ENCODE assay signal across 16 cellular contexts in the genomic region with DNA sequence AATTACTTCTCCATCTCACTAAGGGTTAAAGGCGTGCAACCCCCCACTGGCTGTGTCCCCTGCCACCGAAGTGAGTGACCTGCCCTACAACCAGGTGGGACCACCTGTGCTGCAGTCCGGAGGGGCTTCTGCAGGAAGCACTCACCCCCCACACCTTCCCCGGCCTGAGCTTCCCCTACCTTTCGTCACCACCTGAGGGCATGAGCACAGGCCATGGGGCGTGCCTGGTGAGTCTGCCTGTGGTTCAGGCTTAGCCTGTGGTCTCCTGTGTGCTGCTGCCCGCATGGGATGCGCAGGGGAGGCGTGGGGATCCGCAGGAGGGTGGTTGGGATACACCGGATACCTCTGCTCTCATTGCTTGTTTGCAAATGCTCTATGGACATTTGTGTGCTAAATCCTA. TPM values are rescaled to one million over a fixed set of nuclear protein-coding genes. Genes with fewer than 3 reads are reported as not detected.
DNase-seq lines count a peak whose midpoint lies in the region; ATAC-seq, FAIRE-seq and TF ChIP-seq lines count a peak whose summit lies in the region.
"Had no signal": no experiment of that assay in that cellular context is flagged by ENCODE, and none has a peak within 500 bp of the region (broad histone marks: within the 10 kb centered on the region; RNA-seq: fewer than 3 reads in every experiment).

No MANE protein-coding gene starts in this region.

- no peak overlapping the region for H3K23ac ChIP-seq in neuronal stem cell (ENCODE audit: low read depth, low read length, poor library complexity)

- H3K18ac ChIP-seq in neuronal stem cell (ENCODE audit: low read length) = peak overlapping the region; percentile 90

- H3K14ac ChIP-seq in neuronal stem cell (ENCODE audit: low read length) = peak overlapping the region; percentile 78

- POLR2A ChIA-PET in OCI-LY7 (lab: Charles Lee) = no interaction called here

- H4K91ac ChIP-seq in neuronal stem cell (ENCODE audit: low read depth, low read length, poor library complexity) = no peak overlapping the region

- DNase-seq in D341Med (ENCODE audit: low spot score) (peak; percentile 44), OCI-LY7 (ENCODE audit: low spot score) (no peak), neuronal stem cell (ENCODE audit: low spot score) (no peak), omental fat pad (ENCODE audit: low spot score) (no peak), GM12891 (ENCODE audit: insufficient read length, low spot score) (no peak), AG08395 (ENCODE audit: low spot score) (no peak)
- no peak for DNase-seq in NK-92 treated with Interleukin-12 subunit alpha and Interleukin-12 subunit beta, amount 100 ng/mL, for 24 hours (lab: John Stamatoyannopoulos, UW)
- DNase-seq: activated B cell treated with CpG ODN at 0.5 μM for 24 hours; CD8-positive, alpha-beta memory T cell; NCI-H1092 treated with DMSO at 0.1 percent for 48 hours; NCI-H69; stimulated activated CD4-positive, alpha-beta T cell treated with anti-CD3 and anti-CD28 coated beads, Interleukin-4, amount 100 ng/mL, for 24 hours; stimulated activated naive CD8-positive, alpha-beta T cell treated with anti-CD3 and anti-CD28 coated beads, Interleukin-15, Interleukin-2, amounts not matched to agents 100 U/mL and 50 U/mL, for 24 hours had no signal

- no peaks in the 10 kb centered on the region for H3K79me2 ChIP-seq in OCI-LY7 (ENCODE audit: insufficient read depth, low read depth, low read length)

- 0 out of 2 replicates have a peak, but pooled peaks have one; percentile 17 for TF ChIP-seq CTCF in OCI-LY7 (conservative IDR thresholded peaks at IDR 0.05; ENCODE audit: low read length)
- TF ChIP-seq CTCF in gastroesophageal sphincter (IDR thresholded peaks at IDR 0.05) = peak in 1 of 4 experiments; percentile 13
- no peak for TF ChIP-seq CTCF in omental fat pad (IDR thresholded peaks at IDR 0.05)

- TF ChIP-seq POLR2A in gastroesophageal sphincter (IDR thresholded peaks at IDR 0.05) = no peak
- TF ChIP-seq POLR2A in GM12891 (IDR thresholded peaks at IDR 0.05; ENCODE audit: low read depth, low read length) = no peak

- H3K27ac ChIP-seq in OCI-LY7 (ENCODE audit: low read depth, low read length, poor library complexity, severe bottlenecking) (no peak overlapping the region), gastroesophageal sphincter (peak overlapping the region in 3 of 4 donors; percentile 79 to 88 (median 80)), neuronal stem cell (replicated peaks; ENCODE audit: low read length) (no peak overlapping the region)

- no peaks in the 10 kb centered on the region for H3K9me3 ChIP-seq in OCI-LY7 (ENCODE audit: low read length)
- H3K9me3 ChIP-seq in gastroesophageal sphincter = no peaks in the 10 kb centered on the region
- no peaks in the 10 kb centered on the region for H3K9me3 ChIP-seq in neuronal stem cell (replicated peaks in 1 of 2; ENCODE audit: control insufficient read depth in 2 of 2, insufficient read depth in 1 of 2, low read depth in 1 of 2, low read length in 2 of 2)
- H3K9me3 ChIP-seq: pancreas had no signal

- no peak overlapping the region for H3K4me2 ChIP-seq in OCI-LY7 (ENCODE audit: low read length)
- no peak overlapping the region for H3K4me2 ChIP-seq in neuronal stem cell (ENCODE audit: insufficient read depth, low read length, poor library complexity, severe bottlenecking)

- H3K9ac ChIP-seq in neuronal stem cell (ENCODE audit: low read depth, low read length, poor library complexity) = peak overlapping the region; percentile 7

- H4K8ac ChIP-seq in neuronal stem cell (ENCODE audit: low read depth, low read length) = no peak overlapping the region

- no peak for ATAC-seq in gastroesophageal sphincter
- ATAC-seq in omental fat pad (ENCODE audit: low FRiP score) = no peak
- ATAC-seq: pancreas; stimulated activated naive CD8-positive, alpha-beta T cell treated with anti-CD3 and anti-CD28 coated beads, Interleukin-15, Interleukin-2, amounts not matched to agents 100 U/mL and 50 U/mL, for 24 hours had no signal

- H3K4ac ChIP-seq in neuronal stem cell (ENCODE audit: low read length) = no peak overlapping the region

- no peaks in the 10 kb centered on the region for H4K20me1 ChIP-seq in OCI-LY7 (ENCODE audit: insufficient read depth, low read length)

- H3K4me3 ChIP-seq in OCI-LY7 (ENCODE audit: low read depth, low read length, poor library complexity, severe bottlenecking) (no peak overlapping the region), gastroesophageal sphincter (peak overlapping the region in 1 of 2 donors; percentile 35), neuronal stem cell (ENCODE audit: low read length in 2 of 2) (no peak overlapping the region)
- H3K4me3 ChIP-seq: pancreas had no signal

- BruUV-seq in OCI-LY7 (replicated peaks; lab: Mats Ljungman, UMichigan) = no TSS peak

- no peaks in the 10 kb centered on the region for H3K4me1 ChIP-seq in OCI-LY7 (ENCODE audit: insufficient read depth, low read length, poor library complexity, severe bottlenecking)
- peaks cover 0 to 59% (median 40%) of the 10 kb centered on the region in 3 donors for H3K4me1 ChIP-seq in gastroesophageal sphincter
- H3K4me1 ChIP-seq in neuronal stem cell (ENCODE audit: control insufficient read depth in 2 of 2, insufficient read depth in 1 of 2, low read depth in 1 of 2, low read length in 2 of 2) = peaks cover 32 to 57% of the 10 kb centered on the region in 2 donors

- no peak overlapping the region for H2BK15ac ChIP-seq in neuronal stem cell (ENCODE audit: low read length)

- H2BK12ac ChIP-seq in neuronal stem cell (ENCODE audit: low read length) = no peak overlapping the region

- H3K36me3 ChIP-seq in OCI-LY7 (ENCODE audit: insufficient read depth, low read length) = peaks cover 58% of the 10 kb centered on the region
- H3K36me3 ChIP-seq in gastroesophageal sphincter = peaks cover 2 to 52% of the 10 kb centered on the region in 2 donors
- peaks cover 23 to 67% of the 10 kb centered on the region in 2 donors for H3K36me3 ChIP-seq in neuronal stem cell (replicated peaks in 1 of 2; ENCODE audit: control insufficient read depth in 2 of 2, insufficient read depth in 2 of 2, low read length in 2 of 2)

- CTCF ChIA-PET in OCI-LY7 (lab: Charles Lee; ENCODE audit: unreplicated experiment) = no interaction called here

- WGBS in gastroesophageal sphincter (ENCODE audit: low coverage in 1 of 2), 2 donors = 60 to 70% methylated on average over 1 to 5 of the region's 11 CpGs
- WGBS in neuronal stem cell (ENCODE audit: extremely low coverage in 2 of 2, insufficient read length in 2 of 2, insufficient replicate concordance in 1 of 2), 2 donors = no CpG with 5 or more reads among the region's 11 CpGs

- no peaks in the 10 kb centered on the region for H3K79me1 ChIP-seq in neuronal stem cell (ENCODE audit: low read depth, low read length)

- H2AK5ac ChIP-seq in neuronal stem cell (ENCODE audit: low read depth, low read length) = no peak overlapping the region

- no peaks in the 10 kb centered on the region for H3K9me2 ChIP-seq in OCI-LY7 (ENCODE audit: insufficient read depth, low read length)

- H2BK5ac ChIP-seq in neuronal stem cell (ENCODE audit: low read length) = no peak overlapping the region

- intact Hi-C loops in OCI-LY7 (cut with micrococcal nuclease; ENCODE audit: unreplicated experiment) = no loop called here

- TF ChIP-seq EP300 in gastroesophageal sphincter (IDR thresholded peaks at IDR 0.05) = no peak

- H3K27me3 ChIP-seq in gastroesophageal sphincter (no peaks in the 10 kb centered on the region), neuronal stem cell (ENCODE audit: control insufficient read depth in 3 of 3, insufficient read depth in 3 of 3, low read depth in 1 of 3, low read length in 3 of 3) (no peaks in the 10 kb centered on the region)
- H3K27me3 ChIP-seq: pancreas had no signal

- no peak for FAIRE-seq in GM12891 (lab: Jason Lieb, UNC)
- FAIRE-seq: HTR-8/SVneo, pancreas had no signal

- H2BK120ac ChIP-seq in neuronal stem cell (ENCODE audit: low read depth, low read length) = no peak overlapping the region

- H2AFZ ChIP-seq in OCI-LY7 (ENCODE audit: low read length) (no peak overlapping the region), neuronal stem cell (ENCODE audit: low read length) (no peak overlapping the region)

TF ChIP-seq in GM12891, 5 proteins besides CTCF, POLR2A, EP300 and RAD21:
- TF ChIP-seq TAF1 (IDR thresholded peaks at IDR 0.05; ENCODE audit: low read depth, low read length) (no peak), POU2F2 (IDR thresholded peaks at IDR 0.05; ENCODE audit: low read depth, low read length) (no peak), SPI1 (IDR thresholded peaks at IDR 0.05; ENCODE audit: low read depth, low read length) (no peak), POLR2AphosphoS5 (IDR thresholded peaks at IDR 0.05; ENCODE audit: low read depth, low read length) (no peak), PAX5 (IDR thresholded peaks at IDR 0.05; ENCODE audit: insufficient read depth, low read length, severe bottlenecking) (no peak)
TF ChIP-seq in GM12891: peak in this region for 0.

RNA-seq across cellular contexts. Expression of a gene that starts 46.0 kb away (rescaled TPM):
- total RNA-seq in OCI-LY7 (2014; rRNA removed; shearing (Covaris generic)) = 4.5 and 7.7 TPM in 2 replicates
- 5.1 and 5.5 TPM in 2 replicates for total RNA-seq in OCI-LY7 (2022)
- 10 to 100 TPM in 3 of 4 donors, 1 to 10 TPM in 1; 8.8 to 21.3 (median 11.8) TPM for total RNA-seq in gastroesophageal sphincter
- 5.8 TPM for polyA plus RNA-seq in neuronal stem cell (2013, experiment 1 of 2)
- polyA plus RNA-seq in neuronal stem cell (2013, experiment 2 of 2) = 5.8 TPM
- 10 to 100 TPM; 12.0 to 45.8 (median 22.3) TPM for total RNA-seq in omental fat pad
- polyA plus RNA-seq in GM12891 (2012; ENCODE audit: low read depth, missing spikeins) = 0.69 TPM

Comparison
In these comparisons a context has a peak if more than half of its experiments do, and no peak if none do; other contexts are left out.
1. H3K27ac ChIP-seq: peak in gastroesophageal sphincter (3 of 4); none in OCI-LY7 (single experiment) and neuronal stem cell (single experiment).